2 cellular contexts compared by ENCODE assay signal in the genomic region with DNA sequence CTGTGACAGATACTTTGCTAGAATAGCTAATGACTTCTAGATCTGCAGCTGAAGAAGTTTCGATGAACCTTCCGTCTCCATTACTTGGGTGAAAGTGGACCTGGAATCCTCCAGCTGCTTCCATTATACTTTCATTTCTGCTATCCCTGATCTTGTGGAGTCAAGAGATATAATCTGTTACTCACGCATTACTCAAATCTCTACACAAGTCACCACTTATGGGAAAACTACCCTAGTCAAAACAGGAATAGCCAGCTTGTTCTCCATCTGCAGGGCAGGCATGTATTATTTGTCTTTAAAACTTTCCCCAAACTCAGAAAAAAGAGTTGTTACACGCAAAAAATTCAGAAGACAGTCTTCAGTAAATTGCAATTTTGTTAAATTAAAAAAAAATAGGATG.
A peak's percentile ranks its signal among the peaks of the same experiment; 100 is the strongest.
TF ChIP-seq lines count a peak whose summit lies in the region.

No MANE protein-coding gene starts in this region.

TF ChIP-seq in SK-N-SH, 30 proteins besides CTCF, POLR2A, EP300 and RAD21 (continued from another document):
- TF ChIP-seq, protein P1, sequence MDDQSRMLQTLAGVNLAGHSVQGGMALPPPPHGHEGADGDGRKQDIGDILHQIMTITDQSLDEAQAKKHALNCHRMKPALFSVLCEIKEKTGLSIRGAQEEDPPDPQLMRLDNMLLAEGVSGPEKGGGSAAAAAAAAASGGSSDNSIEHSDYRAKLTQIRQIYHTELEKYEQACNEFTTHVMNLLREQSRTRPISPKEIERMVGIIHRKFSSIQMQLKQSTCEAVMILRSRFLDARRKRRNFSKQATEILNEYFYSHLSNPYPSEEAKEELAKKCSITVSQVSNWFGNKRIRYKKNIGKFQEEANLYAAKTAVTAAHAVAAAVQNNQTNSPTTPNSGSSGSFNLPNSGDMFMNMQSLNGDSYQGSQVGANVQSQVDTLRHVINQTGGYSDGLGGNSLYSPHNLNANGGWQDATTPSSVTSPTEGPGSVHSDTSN (IDR thresholded peaks at IDR 0.05) = peak; percentile 29; the same call in 1 of the 2 replicates

TF ChIP-seq in SK-N-SH treated with all-trans-retinoic acid at 6 μM for 48 hours, 23 proteins besides CTCF, POLR2A, EP300 and RAD21 (continued from another document):
- TF ChIP-seq ESRRG (CRISPR knock-in tag; IDR thresholded peaks at IDR 0.05) = no peak
- TF ChIP-seq ZNF8 (CRISPR knock-in tag; IDR thresholded peaks at IDR 0.05) = no peak
- no peak for TF ChIP-seq OSR1 (CRISPR knock-in tag; IDR thresholded peaks at IDR 0.05)
- TF ChIP-seq ZFP3 (CRISPR knock-in tag; IDR thresholded peaks at IDR 0.05) = no peak
- TF ChIP-seq ZNF70 (CRISPR knock-in tag; IDR thresholded peaks at IDR 0.05) = no peak
- TF ChIP-seq SNAI2 (CRISPR knock-in tag; IDR thresholded peaks at IDR 0.05) = no peak
- no peak for TF ChIP-seq RARB (CRISPR knock-in tag; IDR thresholded peaks at IDR 0.05)
- TF ChIP-seq ZFP30 (CRISPR knock-in tag; IDR thresholded peaks at IDR 0.05) = no peak
